In the genomic region with DNA sequence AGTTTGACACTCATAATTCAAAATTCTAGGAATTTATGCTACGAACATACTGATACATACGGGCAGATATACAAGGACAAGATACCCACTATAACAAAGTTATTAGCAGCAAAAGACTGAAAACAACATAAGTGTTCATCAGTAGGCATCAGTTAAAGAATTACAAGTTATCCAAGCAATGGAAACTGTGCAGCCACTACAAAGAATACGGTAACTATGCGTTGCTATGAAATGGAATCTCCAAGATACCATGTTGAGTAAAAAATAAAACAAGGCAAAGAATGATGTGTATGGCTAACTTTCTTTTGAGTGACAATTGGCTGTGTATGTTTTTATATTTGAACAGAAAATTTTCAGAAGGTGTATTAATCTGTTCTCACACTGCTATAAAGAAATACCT, we compare ENCODE assay signal across 20 cellular contexts.
DNase-seq lines count a peak whose midpoint lies in the region; FAIRE-seq and TF ChIP-seq lines count a peak whose summit lies in the region.
"Had no signal": no experiment of that assay in that cellular context is flagged by ENCODE, and none has a peak within 500 bp of the region (broad histone marks: within the 10 kb centered on the region; RNA-seq: fewer than 3 reads in every experiment).

No MANE protein-coding gene starts in this region.

- no peak; the same call in 1 of the 2 replicates for TF ChIP-seq RAD21 in Ishikawa (IDR thresholded peaks at IDR 0.05; ENCODE audit: low read depth)

- TF ChIP-seq CTCF in choroid plexus epithelial cell (conservative IDR thresholded peaks at IDR 0.05; ENCODE audit: low read depth, low read length) = no peak

- DNase-seq in EH (ENCODE audit: low read depth) (peak; percentile 54), choroid plexus epithelial cell (ENCODE audit: low read depth) (peak; percentile 74), nucleus accumbens (lab: John Stamatoyannopoulos, UW) (no peak), SW 1271 (lab: John Stamatoyannopoulos, UW) (no peak), GM12891 (ENCODE audit: insufficient read length, low spot score) (no peak), NCI-H1436 treated with DMSO at 0.1 percent for 48 hours (lab: John Stamatoyannopoulos, UW) (no peak)
- DNase-seq: activated CD4-positive, alpha-beta memory T cell treated with anti-CD3 and anti-CD28 coated beads for 36 hours; activated effector memory CD4-positive, alpha-beta T cell treated with Interleukin-2 at 50 U/mL for 16 hours; CD4-positive, alpha-beta T cell; head of caudate nucleus; midbrain; MM.1S; NCI-H1436; NCI-H2107; NK-92 treated with Interleukin-12 subunit alpha and Interleukin-12 subunit beta, amount 100 ng/mL, for 24 hours; PC-9; SHP77 treated with DMSO at 0.1 percent for 48 hours had no signal

- no peak for TF ChIP-seq EP300 in Ishikawa (IDR thresholded peaks at IDR 0.05; ENCODE audit: borderline replicate concordance)

- WGBS in mesodermal cell (ENCODE audit: insufficient coverage in 2 of 2), 2 experiments = 50% methylated on average over 2 of the region's 4 CpGs

- no peaks in the 10 kb centered on the region for H3K36me3 ChIP-seq in mesodermal cell (ENCODE audit: control insufficient read depth, insufficient read depth, low read length)

- peak overlapping the region; percentile 58 for H3K27ac ChIP-seq in mesodermal cell (ENCODE audit: low read depth, low read length, severe bottlenecking)
- H3K27ac ChIP-seq: HL-60, PC-9 had no signal

- FAIRE-seq in GM12891 (lab: Jason Lieb, UNC) = no peak

- H3K4me3 ChIP-seq in choroid plexus epithelial cell (ENCODE audit: low read depth, low read length) (no peak overlapping the region), mesodermal cell (ENCODE audit: extremely low read depth, insufficient read depth, low read length, poor library complexity, severe bottlenecking) (no peak overlapping the region)
- H3K4me3 ChIP-seq: PC-9 had no signal

- no peaks in the 10 kb centered on the region for H3K9me3 ChIP-seq in mesodermal cell (ENCODE audit: control insufficient read depth, low read length)

- TF ChIP-seq POLR2A in GM12891 (IDR thresholded peaks at IDR 0.05; ENCODE audit: low read depth, low read length) = no peak

- peaks cover 19% of the 10 kb centered on the region for H3K4me1 ChIP-seq in mesodermal cell (ENCODE audit: control insufficient read depth, insufficient read depth, low read length, poor library complexity, severe bottlenecking)

TF ChIP-seq in Ishikawa, 13 proteins besides CTCF, POLR2A, EP300 and RAD21:
- TF ChIP-seq NFIC (IDR thresholded peaks at IDR 0.05) (0 out of 2 replicates have a peak, but pooled peaks have one; percentile 7), FOXM1 (IDR thresholded peaks at IDR 0.05; ENCODE audit: borderline replicate concordance, low read depth) (no peak), YY1 (IDR thresholded peaks at IDR 0.05; ENCODE audit: low read depth) (peak; percentile 57; the same call in 1 of the 2 replicates), TEAD4 (IDR thresholded peaks at IDR 0.05) (peak; percentile 32; the same call in 1 of the 2 replicates)
- TF ChIP-seq, protein P1, sequence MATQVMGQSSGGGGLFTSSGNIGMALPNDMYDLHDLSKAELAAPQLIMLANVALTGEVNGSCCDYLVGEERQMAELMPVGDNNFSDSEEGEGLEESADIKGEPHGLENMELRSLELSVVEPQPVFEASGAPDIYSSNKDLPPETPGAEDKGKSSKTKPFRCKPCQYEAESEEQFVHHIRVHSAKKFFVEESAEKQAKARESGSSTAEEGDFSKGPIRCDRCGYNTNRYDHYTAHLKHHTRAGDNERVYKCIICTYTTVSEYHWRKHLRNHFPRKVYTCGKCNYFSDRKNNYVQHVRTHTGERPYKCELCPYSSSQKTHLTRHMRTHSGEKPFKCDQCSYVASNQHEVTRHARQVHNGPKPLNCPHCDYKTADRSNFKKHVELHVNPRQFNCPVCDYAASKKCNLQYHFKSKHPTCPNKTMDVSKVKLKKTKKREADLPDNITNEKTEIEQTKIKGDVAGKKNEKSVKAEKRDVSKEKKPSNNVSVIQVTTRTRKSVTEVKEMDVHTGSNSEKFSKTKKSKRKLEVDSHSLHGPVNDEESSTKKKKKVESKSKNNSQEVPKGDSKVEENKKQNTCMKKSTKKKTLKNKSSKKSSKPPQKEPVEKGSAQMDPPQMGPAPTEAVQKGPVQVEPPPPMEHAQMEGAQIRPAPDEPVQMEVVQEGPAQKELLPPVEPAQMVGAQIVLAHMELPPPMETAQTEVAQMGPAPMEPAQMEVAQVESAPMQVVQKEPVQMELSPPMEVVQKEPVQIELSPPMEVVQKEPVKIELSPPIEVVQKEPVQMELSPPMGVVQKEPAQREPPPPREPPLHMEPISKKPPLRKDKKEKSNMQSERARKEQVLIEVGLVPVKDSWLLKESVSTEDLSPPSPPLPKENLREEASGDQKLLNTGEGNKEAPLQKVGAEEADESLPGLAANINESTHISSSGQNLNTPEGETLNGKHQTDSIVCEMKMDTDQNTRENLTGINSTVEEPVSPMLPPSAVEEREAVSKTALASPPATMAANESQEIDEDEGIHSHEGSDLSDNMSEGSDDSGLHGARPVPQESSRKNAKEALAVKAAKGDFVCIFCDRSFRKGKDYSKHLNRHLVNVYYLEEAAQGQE (IDR thresholded peaks at IDR 0.05; ENCODE audit: low read depth) = no peak

TF ChIP-seq in GM12891, 5 proteins besides CTCF, POLR2A, EP300 and RAD21:
- no peak for TF ChIP-seq PAX5 (IDR thresholded peaks at IDR 0.05; ENCODE audit: insufficient read depth, low read length, severe bottlenecking)
- TF ChIP-seq TAF1 (IDR thresholded peaks at IDR 0.05; ENCODE audit: low read depth, low read length) = no peak
- no peak for TF ChIP-seq SPI1 (IDR thresholded peaks at IDR 0.05; ENCODE audit: low read depth, low read length)
- TF ChIP-seq POLR2AphosphoS5 (IDR thresholded peaks at IDR 0.05; ENCODE audit: low read depth, low read length) = no peak
- TF ChIP-seq POU2F2 (IDR thresholded peaks at IDR 0.05; ENCODE audit: low read depth, low read length) = no peak

Comparison
In these comparisons a context has a peak if more than half of its experiments do, and no peak if none do; other contexts are left out.
1. DNase-seq: peak in EH (single experiment) and choroid plexus epithelial cell (single experiment); none in nucleus accumbens (0 of 56), SW 1271 (0 of 2), GM12891 (single experiment) and NCI-H1436 treated with DMSO at 0.1 percent for 48 hours (single experiment).